In genomic region chr9:37951671-37952579, GRCh38 we compare ENCODE assay signal across 3 cellular contexts.
TF ChIP-seq lines count a peak whose summit lies in the region.

No MANE protein-coding gene starts in this region.

TF ChIP-seq in SK-N-SH, 30 proteins besides CTCF, POLR2A, EP300 and RAD21:
- TF ChIP-seq MXI1 (IDR thresholded peaks at IDR 0.05; ENCODE audit: low read depth, low read length) = no peak
- TF ChIP-seq IRF3 (IDR thresholded peaks at IDR 0.05; ENCODE audit: low read depth, low read length) = no peak
- no peak for TF ChIP-seq YY1 (IDR thresholded peaks at IDR 0.05; ENCODE audit: low read depth)

TF ChIP-seq in SK-N-SH treated with all-trans-retinoic acid at 6 μM for 48 hours, 23 proteins besides CTCF, POLR2A, EP300 and RAD21:
- TF ChIP-seq ZNF565 (CRISPR knock-in tag; conservative IDR thresholded peaks at IDR 0.05; ENCODE audit: low read depth) (no peak), ISL1 (CRISPR knock-in tag; IDR thresholded peaks at IDR 0.05) (no peak), PATZ1 (CRISPR knock-in tag; IDR thresholded peaks at IDR 0.05; ENCODE audit: borderline replicate concordance) (no peak), TOX (CRISPR knock-in tag; IDR thresholded peaks at IDR 0.05; ENCODE audit: borderline replicate concordance) (no peak), ESRRG (CRISPR knock-in tag; IDR thresholded peaks at IDR 0.05) (no peak), PPARA (CRISPR knock-in tag; IDR thresholded peaks at IDR 0.05; ENCODE audit: borderline replicate concordance) (no peak), CREB5 (CRISPR knock-in tag; IDR thresholded peaks at IDR 0.05; ENCODE audit: low read depth) (no peak), ZC3H10 (CRISPR knock-in tag; IDR thresholded peaks at IDR 0.05) (no peak), ZNF70 (CRISPR knock-in tag; IDR thresholded peaks at IDR 0.05) (no peak), GLIS3 (CRISPR knock-in tag; IDR thresholded peaks at IDR 0.05) (no peak), OSR1 (CRISPR knock-in tag; IDR thresholded peaks at IDR 0.05) (no peak), ZFP30 (CRISPR knock-in tag; IDR thresholded peaks at IDR 0.05) (no peak), CSDC2 (CRISPR knock-in tag; IDR thresholded peaks at IDR 0.05) (no peak), ZFP3 (CRISPR knock-in tag; IDR thresholded peaks at IDR 0.05) (no peak)

TF ChIP-seq in H1, 55 proteins besides CTCF, POLR2A, EP300 and RAD21:
- TF ChIP-seq BACH1 (IDR thresholded peaks at IDR 0.05; ENCODE audit: low read length) (no peak), HDAC2 (IDR thresholded peaks at IDR 0.05; ENCODE audit: borderline replicate concordance in 1 of 2, low read depth in 2 of 2, low read length in 2 of 2) (0 out of 4 replicates have a peak, but pooled peaks of 1 of the 2 experiments have one; percentile 33), CHD1 (IDR thresholded peaks at IDR 0.05; ENCODE audit: low read depth, low read length) (no peak), KDM1A (IDR thresholded peaks at IDR 0.05; ENCODE audit: borderline replicate concordance, low read length) (peak; percentile 68; the same call in 1 of the 2 replicates)
